1 cellular context compared by ENCODE assay signal in genomic region chr12:55866454-55867004, GRCh38. TPM values are rescaled to one million over a fixed set of nuclear protein-coding genes. Genes with fewer than 3 reads are reported as not detected.
"Had no signal": no experiment of that assay in that cellular context is flagged by ENCODE, and none has a peak within 500 bp of the region (broad histone marks: within the 10 kb centered on the region; RNA-seq: fewer than 3 reads in every experiment).

No MANE protein-coding gene starts in this region.

RNA-seq across cellular contexts. Expression of gene MMP19, which starts 23.8 kb away (rescaled TPM):
- total RNA-seq: HT-29 had no signal
